11 cellular contexts compared by ENCODE assay signal in the genomic region with DNA sequence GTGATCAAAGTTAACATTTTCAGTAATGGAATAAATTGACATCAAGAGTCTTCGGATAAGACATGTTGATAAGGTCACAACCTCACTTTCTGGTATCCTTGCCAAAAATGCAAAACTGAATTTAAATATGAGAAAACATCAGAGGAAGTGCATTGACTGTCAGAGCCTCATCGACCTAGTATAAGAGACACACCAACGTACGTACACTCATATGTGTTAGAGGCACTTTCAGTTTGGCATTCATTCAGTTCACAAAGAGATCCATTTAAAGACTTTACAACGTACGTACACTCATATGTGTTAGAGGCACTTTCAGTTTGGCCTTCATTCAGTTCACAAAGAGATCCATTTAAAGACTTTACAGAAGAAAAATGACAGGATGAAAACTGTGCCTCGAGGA.
A peak's percentile ranks its signal among the peaks of the same experiment; 100 is the strongest.
DNase-seq lines count a peak whose midpoint lies in the region; ATAC-seq, FAIRE-seq and TF ChIP-seq lines count a peak whose summit lies in the region.
"Had no signal": no experiment of that assay in that cellular context is flagged by ENCODE, and none has a peak within 500 bp of the region (broad histone marks: within the 10 kb centered on the region; RNA-seq: fewer than 3 reads in every experiment).

No MANE protein-coding gene starts in this region.

- H3K27ac ChIP-seq in IMR-90 (ENCODE audit: insufficient read depth, low read length), result no peak overlapping the region
- H3K27ac ChIP-seq in GM12878 (ENCODE audit: control insufficient read depth, insufficient read depth), result no peak overlapping the region
- H3K27ac ChIP-seq: sigmoid colon had no signal

- intact Hi-C loops in IMR-90 (cut with micrococcal nuclease) (loop anchor here (5.0 kb wide), 1 partner anchor 213 kb away; no protein-coding TSS in a partner anchor), GM12878 (cut with micrococcal nuclease; ENCODE audit: unreplicated experiment) (loop anchor here (5.0 to 10.0 kb wide), 4 partner anchors 152 to 441 kb away; no protein-coding TSS in a partner anchor)

- CTCF ChIA-PET in IMR-90 (lab: Yijun Ruan, JAX) (no interaction called here), GM12878 (lab: Yijun Ruan, JAX) (interaction anchor here (1.8 to 5.9 kb wide), 6 partner anchors 24 to 212 kb away, joined by 5 to 119 read pairs (median 16); no protein-coding TSS in a partner anchor)

- H4K8ac ChIP-seq in IMR-90 (ENCODE audit: low read depth in 2 of 2, low read length in 2 of 2), result no peak overlapping the region

- H4K20me1 ChIP-seq in IMR-90 (ENCODE audit: insufficient read depth, low read length) (no peaks in the 10 kb centered on the region), GM12878 (ENCODE audit: control insufficient read depth, insufficient read depth) (no peaks in the 10 kb centered on the region)

- H3K27me3 ChIP-seq in IMR-90 (ENCODE audit: control insufficient read depth, insufficient read depth, low read length) (no peaks in the 10 kb centered on the region), GM12878 (replicated peaks in 1 of 2; ENCODE audit: control insufficient read depth in 2 of 2, insufficient read depth in 2 of 2, low read length in 1 of 2) (no peaks in the 10 kb centered on the region)
- H3K27me3 ChIP-seq: sigmoid colon had no signal

- no peak overlapping the region for H2AK5ac ChIP-seq in IMR-90 (ENCODE audit: low read depth, low read length)

- H3K4me1 ChIP-seq in IMR-90 (ENCODE audit: control insufficient read depth, insufficient read depth, low read length), result 0 out of 2 replicates have a peak, but pooled peaks cover 1% of the 10 kb centered on the region
- no peaks in the 10 kb centered on the region for H3K4me1 ChIP-seq in GM12878 (ENCODE audit: control insufficient read depth, insufficient read depth, low read length)

- no peaks in the 10 kb centered on the region for H3K79me1 ChIP-seq in IMR-90 (ENCODE audit: low read depth in 1 of 2, low read length in 2 of 2)

- H2BK15ac ChIP-seq in IMR-90 (ENCODE audit: low read depth, low read length), result no peak overlapping the region

- POLR2A ChIA-PET in IMR-90 (lab: Charles Lee; ENCODE audit: unreplicated experiment) (no interaction called here), GM12878 (lab: Charles Lee) (interaction anchor here (0.8 to 1.2 kb wide), 2 partner anchors 155 to 212 kb away, joined by 3 to 5 read pairs; no protein-coding TSS in a partner anchor)

- no peaks in the 10 kb centered on the region for H3K27me3 Mint-ChIP-seq in natural killer cell treated with Interleukin-12 subunit alpha and Interleukin-12 subunit beta and Interleukin-15 and Interleukin-18, amount 100 ng/mL, for 72 hours

- in situ Hi-C loops in IMR-90 (cut with MboI; ENCODE audit: low sequenced_read_pairs), result no loop called here
- in situ Hi-C loops in GM12878 (cut with MboI), result no loop called here

- ATAC-seq in IMR-90 (ENCODE audit: low read depth) (no peak), GM12878 (peak; percentile 58)
- peak in 1 of 2 donors; percentile 94 for ATAC-seq in natural killer cell treated with Interleukin-12 subunit alpha and Interleukin-12 subunit beta and Interleukin-15 and Interleukin-18, amount 100 ng/mL, for 72 hours
- ATAC-seq: PC-3 had no signal

- H3K4me2 ChIP-seq in IMR-90 (ENCODE audit: low read depth, low read length) (peak overlapping the region; percentile 75), GM12878 (ENCODE audit: control insufficient read depth, insufficient read depth) (no peak overlapping the region)

- H2AFZ ChIP-seq in IMR-90 (replicated peaks; ENCODE audit: low read length, poor library complexity) (no peak overlapping the region), GM12878 (ENCODE audit: control insufficient read depth, low read depth, low read length) (no peak overlapping the region)

- dilution Hi-C loops in IMR-90 (cut with HindIII; ENCODE audit: low sequenced_read_pairs, unreplicated experiment), result no loop called here

- no TSS peak for BruUV-seq in IMR-90 (replicated peaks; lab: Mats Ljungman, UMichigan)
- BruUV-seq in GM12878 (replicated peaks; lab: Mats Ljungman, UMichigan), result no TSS peak

- H3K4me3 ChIP-seq in IMR-90 (ENCODE audit: insufficient read depth, low read depth, low read length) (no peak overlapping the region), GM12878 (no peak overlapping the region)
- H3K4me3 ChIP-seq: sigmoid colon had no signal

- H3K36me3 ChIP-seq in IMR-90 (ENCODE audit: control insufficient read depth, insufficient read depth, low read length) (no peaks in the 10 kb centered on the region), GM12878 (ENCODE audit: control insufficient read depth in 2 of 2, insufficient read depth in 2 of 2, low read length in 1 of 2) (no peaks in the 10 kb centered on the region)
- H3K36me3 ChIP-seq: sigmoid colon had no signal

- no peak overlapping the region for H3K56ac ChIP-seq in IMR-90 (ENCODE audit: extremely low read depth, insufficient read depth, low read length)

- H3K36me3 Mint-ChIP-seq in natural killer cell treated with Interleukin-12 subunit alpha and Interleukin-12 subunit beta and Interleukin-15 and Interleukin-18, amount 100 ng/mL, for 72 hours, result no peaks in the 10 kb centered on the region

- H2BK20ac ChIP-seq in IMR-90 (ENCODE audit: low read depth, low read length), result no peak overlapping the region

- peak overlapping the region; percentile 83 for H3K4me3 Mint-ChIP-seq in natural killer cell treated with Interleukin-12 subunit alpha and Interleukin-12 subunit beta and Interleukin-15 and Interleukin-18, amount 100 ng/mL, for 72 hours

- FAIRE-seq in GM18507 (lab: Jason Lieb, UNC) (peak; percentile 68), GM12878 (lab: Jason Lieb, UNC) (no peak), H54 (lab: Jason Lieb, UNC) (no peak)

- no peak overlapping the region for H3K14ac ChIP-seq in IMR-90 (replicated peaks; ENCODE audit: low read depth, low read length)

- no peak overlapping the region for H2BK120ac ChIP-seq in IMR-90 (ENCODE audit: low read depth, low read length)

- peaks cover 0 to 7% of the 10 kb centered on the region in 2 donors for H3K4me1 Mint-ChIP-seq in natural killer cell treated with Interleukin-12 subunit alpha and Interleukin-12 subunit beta and Interleukin-15 and Interleukin-18, amount 100 ng/mL, for 72 hours (ENCODE audit: low read depth in 2 of 2)

- TF ChIP-seq CTCF in IMR-90 (conservative IDR thresholded peaks at IDR 0.05; ENCODE audit: low read depth, low read length), result no peak
- TF ChIP-seq CTCF in GM12878 (IDR thresholded peaks at IDR 0.05 in 2 of 3, conservative IDR thresholded peaks at IDR 0.05 in 1 of 3; ENCODE audit: control insufficient read depth in 2 of 3, extremely low read depth in 1 of 3, insufficient read depth in 1 of 3, low read depth in 3 of 3, low read length in 3 of 3), result no peak

- H3K27ac Mint-ChIP-seq in natural killer cell treated with Interleukin-12 subunit alpha and Interleukin-12 subunit beta and Interleukin-15 and Interleukin-18, amount 100 ng/mL, for 72 hours, result peak overlapping the region; percentile 78 to 86

- SMC1A ChIA-PET in GM12878 (lab: Charles Lee; ENCODE audit: uncharacterized antibody, unreplicated experiment), result interaction anchor here (0.6 to 7.1 kb wide), 13 partner anchors 10 to 924 kb away, joined by 3 to 120 read pairs (median 9); no protein-coding TSS in a partner anchor

- no peak for TF ChIP-seq POLR2A in IMR-90 (IDR thresholded peaks at IDR 0.05; ENCODE audit: low read depth, low read length)
- TF ChIP-seq POLR2A in GM12878 (IDR thresholded peaks at IDR 0.05; ENCODE audit: low read depth, low read length), result no peak
- TF ChIP-seq POLR2A in H54 (IDR thresholded peaks at IDR 0.05; ENCODE audit: low read depth, low read length), result no peak

- RAD21 ChIA-PET in GM12878 (lab: Charles Lee; ENCODE audit: unreplicated experiment), result interaction anchor here (0.8 to 6.0 kb wide), 13 partner anchors 12 to 282 kb away, joined by 3 to 133 read pairs (median 19); no protein-coding TSS in a partner anchor

- no peak overlapping the region for H2AK9ac ChIP-seq in IMR-90 (replicated peaks; ENCODE audit: low read depth, low read length, poor library complexity)

- TF ChIP-seq EP300 in GM12878 (IDR thresholded peaks at IDR 0.05; ENCODE audit: borderline replicate concordance in 1 of 2, control insufficient read depth in 1 of 2, low read depth in 2 of 2, low read length in 2 of 2), result 0 out of 4 replicates have a peak, but pooled peaks of 1 of the 2 experiments have one; percentile 38

- H3K18ac ChIP-seq in IMR-90 (ENCODE audit: low read depth, low read length), result no peak overlapping the region

- no peak overlapping the region for H3K23ac ChIP-seq in IMR-90 (ENCODE audit: low read depth, low read length)

- no peak for DNase-seq in GM18507 (ENCODE audit: extremely low spot score, insufficient read length, low read depth)
- DNase-seq in IMR-90, result no peak
- no peak for DNase-seq in GM12878 (ENCODE audit: low read depth, low spot score)
- no peak for DNase-seq in natural killer cell treated with Interleukin-12 subunit alpha and Interleukin-12 subunit beta and Interleukin-15 and Interleukin-18, amount 100 ng/mL, for 72 hours (ENCODE audit: low spot score)
- no peak for DNase-seq in ureter (ENCODE audit: low spot score)
- DNase-seq in H54 (ENCODE audit: insufficient read length, low spot score), result no peak
- DNase-seq in NCI-H69 (lab: John Stamatoyannopoulos, UW), result no peak
- DNase-seq: activated gamma-delta T cell; effector CD4-positive, alpha-beta T cell; PC-3; sigmoid colon had no signal

- H3K9ac ChIP-seq in IMR-90 (ENCODE audit: low read depth, low read length) (no peak overlapping the region), GM12878 (ENCODE audit: control insufficient read depth, insufficient read depth, low read length) (no peak overlapping the region)

- H3K4ac ChIP-seq in IMR-90 (ENCODE audit: low read depth, low read length), result no peak overlapping the region

- no peak for TF ChIP-seq RAD21 in IMR-90 (IDR thresholded peaks at IDR 0.05; ENCODE audit: low read length)
- TF ChIP-seq RAD21 in GM12878 (IDR thresholded peaks at IDR 0.05; ENCODE audit: insufficient read depth, low read depth, low read length), result no peak

- H3K9me1 ChIP-seq in IMR-90 (ENCODE audit: insufficient read depth, low read length), result peaks cover 2% of the 10 kb centered on the region; the same call in 1 of the 2 replicates

- no CpG with 5 or more reads among the region's 7 CpGs for WGBS in IMR-90 (ENCODE audit: extremely low coverage in 2 of 2, insufficient read length in 1 of 2), 2 experiments
- 54% methylated on average over 7 of the region's 7 CpGs for WGBS in GM12878 (ENCODE audit: insufficient coverage, insufficient replicate concordance, low lambda C conversion rate, missing lambda C conversion rate)

- no peak overlapping the region for H4K91ac ChIP-seq in IMR-90 (ENCODE audit: insufficient read depth, low read depth, low read length)

- no peak overlapping the region for H4K5ac ChIP-seq in IMR-90 (ENCODE audit: low read depth, low read length)

- no peak overlapping the region for H2BK5ac ChIP-seq in IMR-90 (ENCODE audit: low read depth, low read length, poor library complexity, severe bottlenecking)

- peaks cover 6% of the 10 kb centered on the region for H3K9me3 Mint-ChIP-seq in natural killer cell treated with Interleukin-12 subunit alpha and Interleukin-12 subunit beta and Interleukin-15 and Interleukin-18, amount 100 ng/mL, for 72 hours

- H3K79me2 ChIP-seq in GM12878 (ENCODE audit: control insufficient read depth, insufficient read depth, low read length), result no peaks in the 10 kb centered on the region

- H3K9me3 ChIP-seq in IMR-90 (ENCODE audit: control insufficient read depth, insufficient read depth, low read length), result no peaks in the 10 kb centered on the region
- no peaks in the 10 kb centered on the region for H3K9me3 ChIP-seq in GM12878 (replicated peaks; ENCODE audit: control insufficient read depth, insufficient read depth, low read length)
- H3K9me3 ChIP-seq: sigmoid colon had no signal
